In genomic region chr22:23472376-23472775, GRCh38 we compare ENCODE assay signal across 7 cellular contexts.
DNase-seq lines count a peak whose midpoint lies in the region; TF ChIP-seq lines count a peak whose summit lies in the region.
"Not testable (repeated sequence)": the region's sequence is repeated elsewhere in the genome, so short reads cannot be mapped to it uniquely, and the experiment has no call there.

No MANE protein-coding gene starts in this region.

- not testable (repeated sequence) for H3K9me3 ChIP-seq in BLaER1; BLaER1 treated with 17β-estradiol and CSF1 and Interleukin-3, amounts not matched to agents 10 nM and 100 nM (replicated peaks in 1 of 11); DOHH2 (ENCODE audit: control insufficient read depth, insufficient read depth, low read length); Karpas-422 (ENCODE audit: low read length); OCI-LY7 (ENCODE audit: low read length); esophagus muscularis mucosa

- POLR2A ChIA-PET in OCI-LY7 (lab: Charles Lee), result not testable (repeated sequence)

- H2AFZ ChIP-seq in Karpas-422 (ENCODE audit: low read length), result not testable (repeated sequence)
- H2AFZ ChIP-seq in OCI-LY7 (ENCODE audit: low read length), result peak overlapping the region; percentile 40; the same call in 1 of the 2 replicates

- not testable (repeated sequence) for H3K79me2 ChIP-seq in DOHH2 (ENCODE audit: control insufficient read depth, low read length); Karpas-422 (ENCODE audit: low read length); OCI-LY7 (ENCODE audit: insufficient read depth, low read depth, low read length)

- H3F3A ChIP-seq in DOHH2 (ENCODE audit: control insufficient read depth, insufficient read depth), result not testable (repeated sequence)

- H3K27me3 ChIP-seq in BLaER1; BLaER1 treated with 17β-estradiol and CSF1 and Interleukin-3, amounts not matched to agents 10 nM and 100 nM; DOHH2 (ENCODE audit: control insufficient read depth, low read length); Karpas-422 (ENCODE audit: low read length); esophagus muscularis mucosa: not testable (repeated sequence)

- not testable (repeated sequence) for H3K9me2 ChIP-seq in DOHH2 (replicated peaks; ENCODE audit: control insufficient read depth, low read length); Karpas-422 (replicated peaks; ENCODE audit: insufficient read depth, low read length); OCI-LY7 (ENCODE audit: insufficient read depth, low read length)

- not testable (repeated sequence) for H4K20me1 ChIP-seq in BLaER1; BLaER1 treated with 17β-estradiol and CSF1 and Interleukin-3, amounts not matched to agents 10 nM and 100 nM; DOHH2 (ENCODE audit: control insufficient read depth, insufficient read depth, low read depth, low read length); Karpas-422 (ENCODE audit: insufficient read depth, low read depth, low read length); OCI-LY7 (ENCODE audit: insufficient read depth, low read length)

- BruUV-seq in OCI-LY7 (replicated peaks; lab: Mats Ljungman, UMichigan), result not testable (repeated sequence)

- H3K27ac ChIP-seq in BLaER1 (0 out of 2 replicates have a peak overlapping the region, but pooled peaks have one; percentile 38), Karpas-422 (ENCODE audit: low read length) (peak overlapping the region; percentile 53; the same call in 1 of the 2 replicates), OCI-LY7 (ENCODE audit: low read depth, low read length, poor library complexity, severe bottlenecking) (peak overlapping the region; percentile 11)
- H3K27ac ChIP-seq in BLaER1 treated with 17β-estradiol and CSF1 and Interleukin-3, amounts not matched to agents 10 nM and 100 nM, result peak overlapping the region in 1 of 11 experiments; percentile 28; a peak in 1 of 22 replicates
- H3K27ac ChIP-seq in DOHH2 (ENCODE audit: low read depth, low read length); esophagus muscularis mucosa (replicated peaks in 1 of 4): not testable (repeated sequence)

- TF ChIP-seq EP300 in esophagus muscularis mucosa (IDR thresholded peaks at IDR 0.05), result not testable (repeated sequence)

- peaks cover 49% of the 10 kb centered on the region for H3K4me1 ChIP-seq in BLaER1
- peaks cover 6 to 53% (median 35%) of the 10 kb centered on the region in 10 experiments; a peak in 18 of 20 replicates for H3K4me1 ChIP-seq in BLaER1 treated with 17β-estradiol and CSF1 and Interleukin-3, amounts not matched to agents 10 nM and 100 nM
- peaks cover 18% of the 10 kb centered on the region for H3K4me1 ChIP-seq in DOHH2 (ENCODE audit: control insufficient read depth, low read length)
- H3K4me1 ChIP-seq in Karpas-422 (ENCODE audit: low read length), result peaks cover 46% of the 10 kb centered on the region
- H3K4me1 ChIP-seq in OCI-LY7 (ENCODE audit: insufficient read depth, low read length, poor library complexity, severe bottlenecking), result peaks cover 26% of the 10 kb centered on the region
- not testable (repeated sequence) for H3K4me1 ChIP-seq in esophagus muscularis mucosa

- peak; percentile 55 for DNase-seq in Karpas-422
- peak; percentile 52 for DNase-seq in OCI-LY7 (ENCODE audit: low spot score)
- peak; percentile 10 for DNase-seq in esophagus muscularis mucosa (ENCODE audit: extremely low spot score)
- DNase-seq in germinal center (ENCODE audit: low spot score), result peak; percentile 28

- not testable (repeated sequence) for H3K9ac ChIP-seq in BLaER1; BLaER1 treated with 17β-estradiol and CSF1 and Interleukin-3, amounts not matched to agents 10 nM and 100 nM
- peak overlapping the region; percentile 58 for H3K9ac ChIP-seq in Karpas-422 (ENCODE audit: low read length)

- not testable (repeated sequence) for TF ChIP-seq POLR2A in esophagus muscularis mucosa (IDR thresholded peaks at IDR 0.05; ENCODE audit: low read depth)

- not testable (repeated sequence) for H3K36me3 ChIP-seq in BLaER1; BLaER1 treated with 17β-estradiol and CSF1 and Interleukin-3, amounts not matched to agents 10 nM and 100 nM; DOHH2 (ENCODE audit: control insufficient read depth, low read length); Karpas-422 (ENCODE audit: insufficient read depth, low read length); OCI-LY7 (ENCODE audit: insufficient read depth, low read length); esophagus muscularis mucosa

- intact Hi-C loops in OCI-LY7 (cut with micrococcal nuclease; ENCODE audit: unreplicated experiment); esophagus muscularis mucosa (cut with DNase I): not testable (repeated sequence)

- TF ChIP-seq CTCF in DOHH2 (IDR thresholded peaks at IDR 0.05; ENCODE audit: low read depth, low read length, poor library complexity, severe bottlenecking); OCI-LY7 (conservative IDR thresholded peaks at IDR 0.05; ENCODE audit: low read length); esophagus muscularis mucosa (IDR thresholded peaks at IDR 0.05): not testable (repeated sequence)

- 86% methylated on average over 7 of the region's 7 CpGs for WGBS in esophagus muscularis mucosa

- CTCF ChIA-PET in OCI-LY7 (lab: Charles Lee; ENCODE audit: unreplicated experiment), result not testable (repeated sequence)

- not testable (repeated sequence) for H3K4me3 ChIP-seq in BLaER1; BLaER1 treated with 17β-estradiol and CSF1 and Interleukin-3, amounts not matched to agents 10 nM and 100 nM; DOHH2 (ENCODE audit: low read length); esophagus muscularis mucosa
- H3K4me3 ChIP-seq in Karpas-422 (ENCODE audit: low read length) (peak overlapping the region; percentile 56; the same call in 1 of the 2 replicates), OCI-LY7 (ENCODE audit: low read depth, low read length, poor library complexity, severe bottlenecking) (peak overlapping the region; percentile 11)

- H3K4me2 ChIP-seq in BLaER1 (peak overlapping the region; percentile 77), DOHH2 (ENCODE audit: low read length) (0 out of 2 replicates have a peak overlapping the region, but pooled peaks have one; percentile 30), Karpas-422 (ENCODE audit: low read depth, low read length, poor library complexity, severe bottlenecking) (peak overlapping the region; percentile 63), OCI-LY7 (ENCODE audit: low read length) (peak overlapping the region; percentile 34)
- peak overlapping the region in 9 of 11 experiments; percentile 48 to 83 (median 73); a peak in 18 of 22 replicates for H3K4me2 ChIP-seq in BLaER1 treated with 17β-estradiol and CSF1 and Interleukin-3, amounts not matched to agents 10 nM and 100 nM
